9 cellular contexts compared by ENCODE assay signal in genomic region chr17:75059369-75060345, GRCh38. TPM values are rescaled to one million over a fixed set of nuclear protein-coding genes. Genes with fewer than 3 reads are reported as not detected.
A peak's percentile ranks its signal among the peaks of the same experiment; 100 is the strongest.
DNase-seq lines count a peak whose midpoint lies in the region; ATAC-seq and TF ChIP-seq lines count a peak whose summit lies in the region.
"Had no signal": no experiment of that assay in that cellular context is flagged by ENCODE, and none has a peak within 500 bp of the region (broad histone marks: within the 10 kb centered on the region; RNA-seq: fewer than 3 reads in every experiment).

No MANE protein-coding gene starts in this region.

- POLR2A ChIA-PET in naive thymus-derived CD4-positive, alpha-beta T cell (lab: Charles Lee) = interaction anchor here (0.6 to 2.7 kb wide), 22 partner anchors 10 to 1381 kb away, joined by 3 to 18 read pairs (median 3); partner anchors contain the start of genes ARMC7, ATP5PD, KCTD2 and MRPL58

- CTCF ChIA-PET in naive thymus-derived CD4-positive, alpha-beta T cell (lab: Charles Lee) = interaction anchor here (0.6 to 4.2 kb wide), 37 partner anchors 8 to 1276 kb away, joined by 3 to 41 read pairs (median 4); partner anchors contain the start of genes ATP5PD, HID1, KCTD2 and MRPL58

- peaks cover 0 to 35% (median 5%) of the 10 kb centered on the region in 5 donors for H3K36me3 Mint-ChIP-seq in naive thymus-derived CD4-positive, alpha-beta T cell
- peaks cover 22% of the 10 kb centered on the region for H3K36me3 Mint-ChIP-seq in progenitor cell of endocrine pancreas (ENCODE audit: insufficient read depth)
- H3K36me3 Mint-ChIP-seq in immature natural killer cell = peaks cover 21 to 50% (median 30%) of the 10 kb centered on the region in 3 donors

- no peaks in the 10 kb centered on the region for H3K9me3 Mint-ChIP-seq in naive thymus-derived CD4-positive, alpha-beta T cell
- H3K9me3 Mint-ChIP-seq in progenitor cell of endocrine pancreas (ENCODE audit: low read depth) (no peaks in the 10 kb centered on the region), immature natural killer cell (no peaks in the 10 kb centered on the region)
- H3K9me3 Mint-ChIP-seq: CD4-positive, alpha-beta memory T cell had no signal

- H3K4me3 ChIP-seq in Peyer's patch (no peak overlapping the region), epithelial cell of proximal tubule (ENCODE audit: low read depth, low read length) (no peak overlapping the region)
- H3K4me3 ChIP-seq in naive thymus-derived CD4-positive, alpha-beta T cell (ENCODE audit: low read length) = no peak overlapping the region

- peaks cover 0 to 6% (median 0%) of the 10 kb centered on the region in 4 donors for H3K4me1 ChIP-seq in Peyer's patch
- H3K4me1 ChIP-seq in naive thymus-derived CD4-positive, alpha-beta T cell (ENCODE audit: control insufficient read depth in 2 of 2, insufficient read depth in 2 of 2, low read length in 2 of 2) = no peaks in the 10 kb centered on the region

- H3K27ac ChIP-seq in Peyer's patch = peak overlapping the region in 3 of 4 donors; percentile 33 to 77 (median 42)
- peak overlapping the region; percentile 23 for H3K27ac ChIP-seq in naive thymus-derived CD4-positive, alpha-beta T cell (ENCODE audit: low read depth, low read length)

- no peaks in the 10 kb centered on the region for H3K27me3 ChIP-seq in Peyer's patch
- no peaks in the 10 kb centered on the region for H3K27me3 ChIP-seq in naive thymus-derived CD4-positive, alpha-beta T cell (ENCODE audit: control insufficient read depth in 2 of 2, insufficient read depth in 2 of 2, low read length in 2 of 2)

- peak overlapping the region in 8 of 9 donors; percentile 51 to 91 (median 81) for H3K27ac Mint-ChIP-seq in naive thymus-derived CD4-positive, alpha-beta T cell
- H3K27ac Mint-ChIP-seq in progenitor cell of endocrine pancreas (no peak overlapping the region), immature natural killer cell (no peak overlapping the region)

- H3K4me1 Mint-ChIP-seq in naive thymus-derived CD4-positive, alpha-beta T cell = peaks cover 0 to 26% (median 20%) of the 10 kb centered on the region in 7 donors
- no peaks in the 10 kb centered on the region for H3K4me1 Mint-ChIP-seq in progenitor cell of endocrine pancreas (ENCODE audit: low read depth)
- no peaks in the 10 kb centered on the region for H3K4me1 Mint-ChIP-seq in immature natural killer cell

- no peak for TF ChIP-seq POLR2A in Peyer's patch (IDR thresholded peaks at IDR 0.05)

- peak in 4 of 6 experiments; percentile 32 to 61 (median 54) for TF ChIP-seq CTCF in Peyer's patch (IDR thresholded peaks at IDR 0.05)
- TF ChIP-seq CTCF in epithelial cell of proximal tubule (conservative IDR thresholded peaks at IDR 0.05; ENCODE audit: low read depth, low read length) = peak; percentile 50
- no peak for TF ChIP-seq CTCF in progenitor cell of endocrine pancreas (IDR thresholded peaks at IDR 0.05; ENCODE audit: unreplicated experiment)

- DNase-seq in NCI-H2196 (lab: John Stamatoyannopoulos, UW; ENCODE audit: unreplicated experiment) (peak; percentile 32), NCI-H2196 treated with DMSO at 0.1 percent for 48 hours (lab: John Stamatoyannopoulos, UW; ENCODE audit: unreplicated experiment) (no peak), Peyer's patch (no peak), epithelial cell of proximal tubule (ENCODE audit: low read depth) (no peak), progenitor cell of endocrine pancreas (ENCODE audit: low spot score, unreplicated experiment) (no peak), immature natural killer cell (no peak)
- peak in 6 of 9 donors; percentile 32 to 56 (median 48) for DNase-seq in naive thymus-derived CD4-positive, alpha-beta T cell
- DNase-seq in activated naive CD4-positive, alpha-beta T cell treated with anti-CD3 and anti-CD28 coated beads, Interleukin-2, amount 50 U/mL, for 16 hours = no peak

- peak; percentile 79 for ATAC-seq in naive thymus-derived CD4-positive, alpha-beta T cell

- H3K9me3 ChIP-seq in Peyer's patch = no peaks in the 10 kb centered on the region
- H3K9me3 ChIP-seq in naive thymus-derived CD4-positive, alpha-beta T cell (ENCODE audit: control insufficient read depth in 2 of 3, low read length in 3 of 3) = no peaks in the 10 kb centered on the region

- H3K36me3 ChIP-seq in Peyer's patch = peaks cover 0 to 79% (median 0%) of the 10 kb centered on the region in 3 donors
- H3K36me3 ChIP-seq in naive thymus-derived CD4-positive, alpha-beta T cell (ENCODE audit: control insufficient read depth in 2 of 3, insufficient read depth in 3 of 3, low read length in 3 of 3) = peaks cover 0 to 53% (median 3%) of the 10 kb centered on the region in 3 experiments

- intact Hi-C loops in naive thymus-derived CD4-positive, alpha-beta T cell (cut with micrococcal nuclease) = loop anchor here (1.0 kb wide), 4 partner anchors 55 to 353 kb away; no protein-coding TSS in a partner anchor

- H3K4me3 Mint-ChIP-seq in naive thymus-derived CD4-positive, alpha-beta T cell = no peak overlapping the region
- no peak overlapping the region for H3K4me3 Mint-ChIP-seq in progenitor cell of endocrine pancreas (ENCODE audit: low read depth)
- H3K4me3 Mint-ChIP-seq in immature natural killer cell = no peak overlapping the region
- H3K4me3 Mint-ChIP-seq: CD4-positive, alpha-beta memory T cell had no signal

- no peaks in the 10 kb centered on the region for H3K27me3 Mint-ChIP-seq in naive thymus-derived CD4-positive, alpha-beta T cell
- H3K27me3 Mint-ChIP-seq in progenitor cell of endocrine pancreas (no peaks in the 10 kb centered on the region), immature natural killer cell (ENCODE audit: low read depth in 3 of 3) (no peaks in the 10 kb centered on the region)
- H3K27me3 Mint-ChIP-seq: CD4-positive, alpha-beta memory T cell had no signal

RNA-seq across cellular contexts. Expression of gene KCTD2, which starts 12.6 kb away (rescaled TPM):
- total RNA-seq in Peyer's patch (10 to 100 TPM; 14.9 to 23.5 (median 20.4) TPM), epithelial cell of proximal tubule (15.8 and 19.2 TPM in 2 replicates), progenitor cell of endocrine pancreas (24.9 and 27.1 TPM in 2 replicates)
- total RNA-seq in naive thymus-derived CD4-positive, alpha-beta T cell = 10 to 100 TPM; 19.5 to 35.7 (median 23.0) TPM
- 1 to 10 TPM; 4.8 to 8.7 TPM for polyA plus RNA-seq in naive thymus-derived CD4-positive, alpha-beta T cell
- 1 to 10 TPM; 2.3 to 6.0 (median 4.4) TPM for polyA plus RNA-seq in immature natural killer cell

RNA-seq across cellular contexts. Expression of gene ATP5PD, which starts 12.9 kb away (rescaled TPM):
- total RNA-seq in Peyer's patch (100 to 1,000 TPM; 202 to 302 (median 247) TPM), epithelial cell of proximal tubule (232 and 360 TPM in 2 replicates), progenitor cell of endocrine pancreas (160 and 163 TPM in 2 replicates)
- 100 to 1,000 TPM; 113 to 195 (median 161) TPM for total RNA-seq in naive thymus-derived CD4-positive, alpha-beta T cell
- 100 to 1,000 TPM; 362 to 478 TPM for polyA plus RNA-seq in naive thymus-derived CD4-positive, alpha-beta T cell
- polyA plus RNA-seq in immature natural killer cell = 100 to 1,000 TPM; 257 to 366 (median 261) TPM

RNA-seq across cellular contexts. Expression of gene SLC16A5, which starts 28.1 kb away (rescaled TPM):
- total RNA-seq in Peyer's patch = 100 to 1,000 TPM in 3 of 4 donors, 10 to 100 TPM in 1; 47.9 to 211 (median 147) TPM
- total RNA-seq in epithelial cell of proximal tubule = 15.1 and 15.9 TPM in 2 replicates
- 10 to 100 TPM in 4 of 5 experiments, 1 to 10 TPM in 1; 9.2 to 26.3 (median 24.5) TPM for total RNA-seq in naive thymus-derived CD4-positive, alpha-beta T cell
- polyA plus RNA-seq in naive thymus-derived CD4-positive, alpha-beta T cell = 1 to 10 TPM; 5.9 to 7.6 TPM
- 16.0 and 16.9 TPM in 2 replicates for total RNA-seq in progenitor cell of endocrine pancreas
- 1 to 10 TPM; 1.5 to 2.1 (median 1.5) TPM for polyA plus RNA-seq in immature natural killer cell

RNA-seq across cellular contexts. Expression of gene MRPL58, which starts 47.2 kb away (rescaled TPM):
- total RNA-seq in Peyer's patch = 10 to 100 TPM; 17.3 to 42.7 (median 32.2) TPM
- 52.2 and 113 TPM in 2 replicates for total RNA-seq in epithelial cell of proximal tubule
- 10 to 100 TPM; 11.7 to 46.1 (median 23.0) TPM for total RNA-seq in naive thymus-derived CD4-positive, alpha-beta T cell
- polyA plus RNA-seq in naive thymus-derived CD4-positive, alpha-beta T cell = 10 to 100 TPM; 55.3 to 71.4 TPM
- 26.5 and 26.8 TPM in 2 replicates for total RNA-seq in progenitor cell of endocrine pancreas
- polyA plus RNA-seq in immature natural killer cell = 10 to 100 TPM; 32.4 to 52.3 (median 47.1) TPM

RNA-seq across cellular contexts. Expression of gene ARMC7, which starts 50.1 kb away (rescaled TPM):
- total RNA-seq in Peyer's patch = 10 to 100 TPM in 3 of 4 donors, 1 to 10 TPM in 1; 4.1 to 27.0 (median 24.1) TPM
- total RNA-seq in epithelial cell of proximal tubule = 8.5 and 12.3 TPM in 2 replicates
- 10 to 100 TPM in 4 of 5 experiments, 1 to 10 TPM in 1; 5.8 to 18.9 (median 17.8) TPM for total RNA-seq in naive thymus-derived CD4-positive, alpha-beta T cell
- 1 to 10 TPM; 1.8 to 4.4 TPM for polyA plus RNA-seq in naive thymus-derived CD4-positive, alpha-beta T cell
- total RNA-seq in progenitor cell of endocrine pancreas = 16.7 and 16.9 TPM in 2 replicates
- polyA plus RNA-seq in immature natural killer cell = 1 to 10 TPM in 2 of 3 donors, under 1 TPM in 1; 0.57 to 7.5 (median 3.5) TPM

Comparison
In these comparisons a context has a peak if more than half of its experiments do, and no peak if none do; other contexts are left out.
1. DNase-seq: peak in NCI-H2196 (single experiment) and naive thymus-derived CD4-positive, alpha-beta T cell (6 of 9); none in NCI-H2196 treated with DMSO at 0.1 percent for 48 hours (single experiment), Peyer's patch (0 of 3), epithelial cell of proximal tubule (single experiment), progenitor cell of endocrine pancreas (single experiment), activated naive CD4-positive, alpha-beta T cell treated with anti-CD3 and anti-CD28 coated beads, Interleukin-2, amount 50 U/mL, for 16 hours (single experiment) and immature natural killer cell (0 of 3).
2. H3K27ac Mint-ChIP-seq: peak in naive thymus-derived CD4-positive, alpha-beta T cell (8 of 9); none in progenitor cell of endocrine pancreas (single experiment) and immature natural killer cell (0 of 6).